12 cellular contexts compared by ENCODE assay signal in the genomic region with DNA sequence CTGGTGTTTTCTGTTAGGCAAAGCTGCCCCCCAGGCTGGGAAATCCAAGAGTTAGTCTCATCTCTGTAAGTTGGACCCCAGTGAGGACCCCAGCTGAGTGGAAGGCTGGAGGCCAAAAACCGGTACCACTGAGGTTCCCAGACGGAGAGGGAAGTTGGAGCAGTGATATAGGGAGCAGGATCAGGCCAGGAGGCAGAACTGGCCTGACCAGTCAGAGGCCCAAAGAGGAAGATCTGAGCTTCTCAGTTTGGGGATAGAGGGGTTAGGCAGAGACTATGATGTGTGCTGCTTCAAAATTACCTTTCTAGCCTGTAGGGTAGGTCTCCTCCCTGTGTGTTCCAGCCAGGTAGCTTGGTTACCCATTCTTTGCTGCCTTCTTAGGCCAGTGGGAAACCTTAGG. TPM values are rescaled to one million over a fixed set of nuclear protein-coding genes. Genes with fewer than 3 reads are reported as not detected.
DNase-seq lines count a peak whose midpoint lies in the region; ATAC-seq and TF ChIP-seq lines count a peak whose summit lies in the region.
"Had no signal": no experiment of that assay in that cellular context is flagged by ENCODE, and none has a peak within 500 bp of the region (broad histone marks: within the 10 kb centered on the region; RNA-seq: fewer than 3 reads in every experiment).

No MANE protein-coding gene starts in this region.

- H3K4me3 ChIP-seq in GM23248 (peak overlapping the region; percentile 44), lung (no peak overlapping the region), stomach smooth muscle (ENCODE audit: low read length in 2 of 2) (no peak overlapping the region), neural progenitor cell (no peak overlapping the region)

- H3K4me1 ChIP-seq in GM23248 (ENCODE audit: insufficient read depth) (peaks cover 44% of the 10 kb centered on the region), lung (ENCODE audit: control insufficient read depth in 2 of 2, insufficient read depth in 2 of 2, low read length in 2 of 2) (peaks cover 9 to 37% of the 10 kb centered on the region in 2 donors), stomach smooth muscle (ENCODE audit: control insufficient read depth, insufficient read depth, low read length) (peaks cover 39% of the 10 kb centered on the region), neural progenitor cell (no peaks in the 10 kb centered on the region)

- no peaks in the 10 kb centered on the region for H3K27me3 Mint-ChIP-seq in neural progenitor cell (ENCODE audit: insufficient read depth, low read depth)
- H3K27me3 Mint-ChIP-seq: CD4-positive, alpha-beta memory T cell had no signal

- H3K4me3 Mint-ChIP-seq in neural progenitor cell, result no peak overlapping the region

- H3K4me2 ChIP-seq in GM23248 (ENCODE audit: unreplicated experiment), result peak overlapping the region; percentile 87
- H3K4me2 ChIP-seq in neural progenitor cell, result no peak overlapping the region

- H3K36me3 Mint-ChIP-seq in neural progenitor cell, result no peaks in the 10 kb centered on the region

- no peaks in the 10 kb centered on the region for H3K9me3 Mint-ChIP-seq in neural progenitor cell

- no peaks in the 10 kb centered on the region for H3K9me2 ChIP-seq in GM23248 (ENCODE audit: insufficient read depth)

- no peaks in the 10 kb centered on the region for H3K9me3 ChIP-seq in GM23248 (ENCODE audit: low read depth)
- no peaks in the 10 kb centered on the region for H3K9me3 ChIP-seq in lung (ENCODE audit: control insufficient read depth in 2 of 2, insufficient read depth in 1 of 2, low read length in 1 of 2)
- H3K9me3 ChIP-seq in stomach smooth muscle (ENCODE audit: control insufficient read depth in 2 of 2, low read length in 2 of 2), result no peaks in the 10 kb centered on the region
- no peaks in the 10 kb centered on the region for H3K9me3 ChIP-seq in neural progenitor cell (ENCODE audit: low read depth)

- H3K27ac Mint-ChIP-seq in neural progenitor cell, result no peak overlapping the region

- H2AFZ ChIP-seq in GM23248 (peak overlapping the region; percentile 32; the same call in 1 of the 2 replicates), neural progenitor cell (replicated peaks) (no peak overlapping the region)

- WGBS in GM23248 (ENCODE audit: low coverage in 1 of 2, low lambda C conversion rate in 2 of 2, missing lambda C conversion rate in 2 of 2), 2 experiments, result 97 to 100% methylated on average over 2 of the region's 2 CpGs
- WGBS in lung, 2 donors, result 28 to 53% methylated on average over 2 of the region's 2 CpGs

- TF ChIP-seq CTCF in lung (IDR thresholded peaks at IDR 0.05; ENCODE audit: control extremely low read depth, extremely low read depth), result no peak
- TF ChIP-seq CTCF in neural progenitor cell (IDR thresholded peaks at IDR 0.05), result no peak

- peaks cover 73% of the 10 kb centered on the region for H3K79me2 ChIP-seq in GM23248 (ENCODE audit: insufficient read depth)
- H3K79me2 ChIP-seq in neural progenitor cell (ENCODE audit: low read depth), result peaks cover 8% of the 10 kb centered on the region

- peaks cover 44% of the 10 kb centered on the region for H3F3A ChIP-seq in GM23248 (ENCODE audit: insufficient read depth)
- H3F3A ChIP-seq in neural progenitor cell (ENCODE audit: low read depth), result no peaks in the 10 kb centered on the region

- H3K27me3 ChIP-seq in GM23248 (replicated peaks; ENCODE audit: insufficient read depth), result no peaks in the 10 kb centered on the region
- H3K27me3 ChIP-seq in lung (ENCODE audit: control insufficient read depth, insufficient read depth), result no peaks in the 10 kb centered on the region
- H3K27me3 ChIP-seq in stomach smooth muscle (ENCODE audit: control insufficient read depth in 1 of 2, insufficient read depth in 2 of 2, low read length in 2 of 2), result no peaks in the 10 kb centered on the region
- H3K27me3 ChIP-seq in neural progenitor cell, result peaks cover 46% of the 10 kb centered on the region

- DNase-seq in GM23248, result no peak
- DNase-seq in caudate nucleus (lab: John Stamatoyannopoulos, UW), result no peak
- DNase-seq in lung (ENCODE audit: low spot score), result no peak
- no peak for DNase-seq in DMS79 (lab: John Stamatoyannopoulos, UW)
- DNase-seq in neural progenitor cell (ENCODE audit: low spot score), result no peak
- DNase-seq: CD4-positive, alpha-beta memory T cell; mesendoderm; NCI-H1417; stimulated activated CD8-positive, alpha-beta memory T cell treated with anti-CD3 and anti-CD28 coated beads, Interleukin-4, amount 100 ng/mL, for 48 hours had no signal

- peak overlapping the region; percentile 77 for H3K9ac ChIP-seq in GM23248
- no peak overlapping the region for H3K9ac ChIP-seq in stomach smooth muscle (ENCODE audit: low read length in 2 of 2)
- H3K9ac ChIP-seq in neural progenitor cell, result no peak overlapping the region

- peaks cover 42% of the 10 kb centered on the region for H3K4me1 Mint-ChIP-seq in neural progenitor cell

- H3K36me3 ChIP-seq in GM23248 (ENCODE audit: low read depth) (no peaks in the 10 kb centered on the region), lung (ENCODE audit: control insufficient read depth in 2 of 2, insufficient read depth in 2 of 2, low read length in 2 of 2) (peaks cover 0 to 5% of the 10 kb centered on the region in 2 donors), stomach smooth muscle (ENCODE audit: control insufficient read depth in 2 of 2, insufficient read depth in 2 of 2, low read length in 2 of 2) (no peaks in the 10 kb centered on the region), neural progenitor cell (no peaks in the 10 kb centered on the region)

- H4K20me1 ChIP-seq in GM23248 (ENCODE audit: insufficient read depth), result no peaks in the 10 kb centered on the region
- no peaks in the 10 kb centered on the region for H4K20me1 ChIP-seq in neural progenitor cell (ENCODE audit: low read depth)

- in situ Hi-C loops in GM23248 (cut with MboI), result no loop called here

- ATAC-seq in lung (ENCODE audit: insufficient read depth, low FRiP score), result no peak
- ATAC-seq in HG02678 (IDR thresholded peaks at IDR 0.05; ENCODE audit: unreplicated experiment), result no peak
- ATAC-seq in HG02759 (IDR thresholded peaks at IDR 0.05; ENCODE audit: unreplicated experiment), result no peak

- H3K27ac ChIP-seq in GM23248, result peak overlapping the region; percentile 96
- H3K27ac ChIP-seq in caudate nucleus (ENCODE audit: low read depth, low read length), result peak overlapping the region; percentile 77
- H3K27ac ChIP-seq in lung (ENCODE audit: low read depth in 1 of 2, low read length in 1 of 2), result peak overlapping the region; percentile 21 to 94
- peak overlapping the region; percentile 37 for H3K27ac ChIP-seq in stomach smooth muscle (ENCODE audit: low read length)
- no peak overlapping the region for H3K27ac ChIP-seq in neural progenitor cell

RNA-seq across cellular contexts. Expression of a gene that starts 4.6 kb away (rescaled TPM):
- 159 and 178 TPM in 2 replicates for total RNA-seq in GM23248 (2014; rRNA removed; shearing (Covaris generic))
- polyA plus RNA-seq in GM23248 (2016; fragmentation: Nextera tagmentation; extraction: Ambion mirVana) (294 and 308 TPM in 2 replicates), lung (100 to 1,000 TPM; 265 to 296 TPM)
- total RNA-seq in lung (100 to 1,000 TPM in 1 of 2 donors, 10 to 100 TPM in 1; 90.2 to 105 TPM), neural progenitor cell (ENCODE audit: low replicate concordance) (81.3 and 113 TPM in 2 replicates)

RNA-seq across cellular contexts. Expression of a gene that starts 6.7 kb away (rescaled TPM):
- total RNA-seq in GM23248 (2014; rRNA removed; shearing (Covaris generic)), result 50.3 and 59.0 TPM in 2 replicates
- polyA plus RNA-seq in GM23248 (2016; fragmentation: Nextera tagmentation; extraction: Ambion mirVana) (287 and 289 TPM in 2 replicates), lung (100 to 1,000 TPM in 1 of 2 donors, 10 to 100 TPM in 1; 77.3 to 165 TPM)
- total RNA-seq in lung (10 to 100 TPM; 18.5 to 68.8 TPM), neural progenitor cell (ENCODE audit: low replicate concordance) (not detected in 2 replicates)

RNA-seq across cellular contexts. Expression of a gene that starts 11.5 kb away (rescaled TPM):
- total RNA-seq in GM23248 (2014; rRNA removed; shearing (Covaris generic)), result 13.5 and 20.9 TPM in 2 replicates
- polyA plus RNA-seq in GM23248 (2016; fragmentation: Nextera tagmentation; extraction: Ambion mirVana) (35.7 and 36.0 TPM in 2 replicates), lung (10 to 100 TPM; 34.5 to 48.6 TPM)
- total RNA-seq in lung (10 to 100 TPM; 10.2 to 29.0 TPM), neural progenitor cell (ENCODE audit: low replicate concordance) (7.2 and 12.5 TPM in 2 replicates)

RNA-seq across cellular contexts. Expression of a gene that starts 13.6 kb away (rescaled TPM):
- total RNA-seq in GM23248 (2014; rRNA removed; shearing (Covaris generic)), result 1.7 TPM in 1 of 2 replicates, not detected in the other
- polyA plus RNA-seq in GM23248 (2016; fragmentation: Nextera tagmentation; extraction: Ambion mirVana) (1.0 and 1.2 TPM in 2 replicates), lung (100 to 1,000 TPM; 434 to 626 TPM)
- total RNA-seq in lung (100 to 1,000 TPM in 1 of 2 donors, 10 to 100 TPM in 1; 64.0 to 207 TPM), neural progenitor cell (ENCODE audit: low replicate concordance) (0.52 and 2.4 TPM in 2 replicates)

RNA-seq across cellular contexts. Expression of a gene that starts 20.9 kb away (rescaled TPM):
- total RNA-seq in GM23248 (2014; rRNA removed; shearing (Covaris generic)), result 9.8 and 19.5 TPM in 2 replicates
- 30.4 and 31.3 TPM in 2 replicates for polyA plus RNA-seq in GM23248 (2016; fragmentation: Nextera tagmentation; extraction: Ambion mirVana)
- total RNA-seq in lung, result 10 to 100 TPM; 38.4 to 43.0 TPM
- 10 to 100 TPM; 23.2 to 51.9 TPM for polyA plus RNA-seq in lung
- total RNA-seq in neural progenitor cell (ENCODE audit: low replicate concordance), result 31.1 and 47.6 TPM in 2 replicates

Comparison
In these comparisons a context has a peak if more than half of its experiments do, and no peak if none do; other contexts are left out.
1. RNA of a gene that starts 6.7 kb away (total RNA-seq): 18.5 to 68.8 TPM in lung and 50.3 to 59.0 TPM in GM23248; not detected in neural progenitor cell; every median in the first group is over 10 times any median in the second.